10 cellular contexts compared by ENCODE assay signal in the genomic region with DNA sequence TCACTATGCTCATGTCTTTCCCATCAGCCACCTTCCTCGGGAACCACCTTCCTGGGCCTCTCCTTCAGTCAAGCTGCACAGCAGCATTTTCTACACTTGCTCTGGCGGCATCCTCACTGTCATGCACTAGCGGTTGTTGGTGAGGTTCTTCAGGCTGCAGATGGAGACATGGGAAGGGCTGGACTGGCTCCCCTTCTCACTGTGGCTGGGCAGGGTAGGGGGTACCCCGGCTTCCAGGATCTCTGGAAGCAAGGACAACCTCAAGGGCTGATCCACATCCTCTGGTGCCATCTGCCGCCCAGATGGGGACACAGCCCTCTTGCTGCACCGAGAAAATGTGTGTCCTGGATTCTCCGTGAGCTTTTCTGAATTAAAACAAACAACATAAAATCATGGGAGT. TPM values are rescaled to one million over a fixed set of nuclear protein-coding genes. Genes with fewer than 3 reads are reported as not detected.
DNase-seq lines count a peak whose midpoint lies in the region; ATAC-seq and TF ChIP-seq lines count a peak whose summit lies in the region.
"Had no signal": no experiment of that assay in that cellular context is flagged by ENCODE, and none has a peak within 500 bp of the region (broad histone marks: within the 10 kb centered on the region; RNA-seq: fewer than 3 reads in every experiment).

No MANE protein-coding gene starts in this region.

- no peak for TF ChIP-seq POLR2A in suprapubic skin (IDR thresholded peaks at IDR 0.05)

- peak; percentile 70 for DNase-seq in SK-N-SH
- DNase-seq in amniotic epithelial cell (ENCODE audit: low read depth) = peak; percentile 22
- DNase-seq in hepatic stellate cell (ENCODE audit: low spot score) = peak; percentile 57
- DNase-seq in superior temporal gyrus (ENCODE audit: extremely low spot score) = peak; percentile 41
- no peak for DNase-seq in suprapubic skin (ENCODE audit: low spot score in 2 of 2)
- no peak for DNase-seq in OCI-M2 (lab: John Stamatoyannopoulos, UW; ENCODE audit: unreplicated experiment)
- DNase-seq in Karpas-422 = no peak
- DNase-seq: activated CD8-positive, alpha-beta memory T cell treated with anti-CD3 and anti-CD28 coated beads, Interleukin-2, amount 50 U/mL, for 4 hours; CD8-positive, alpha-beta T cell had no signal

- WGBS in SK-N-SH (ENCODE audit: low lambda C conversion rate) = 65% methylated on average over 7 of the region's 7 CpGs
- 54% methylated on average over 7 of the region's 7 CpGs for WGBS in suprapubic skin

- H3K79me2 ChIP-seq in SK-N-SH (ENCODE audit: insufficient read depth) (no peaks in the 10 kb centered on the region), Karpas-422 (ENCODE audit: low read length) (no peaks in the 10 kb centered on the region)

- no peak for TF ChIP-seq EP300 in SK-N-SH (IDR thresholded peaks at IDR 0.05; ENCODE audit: borderline replicate concordance in 1 of 2, low read depth in 1 of 2, low read length in 1 of 2)
- no peak for TF ChIP-seq EP300 in suprapubic skin (IDR thresholded peaks at IDR 0.05)

- no peak overlapping the region for H2AFZ ChIP-seq in SK-N-SH (ENCODE audit: low read depth)
- H2AFZ ChIP-seq in Karpas-422 (ENCODE audit: low read length) = no peak overlapping the region

- POLR2A ChIA-PET in SK-N-SH (lab: Yijun Ruan, JAX) = no interaction called here

- H3K27ac ChIP-seq in SK-N-SH (ENCODE audit: low read depth in 2 of 2, low read length in 1 of 2) (no peak overlapping the region), suprapubic skin (no peak overlapping the region), Karpas-422 (ENCODE audit: low read length) (no peak overlapping the region)

- H3K9me3 ChIP-seq in SK-N-SH = no peaks in the 10 kb centered on the region
- no peaks in the 10 kb centered on the region for H3K9me3 ChIP-seq in suprapubic skin
- no peaks in the 10 kb centered on the region for H3K9me3 ChIP-seq in Karpas-422 (ENCODE audit: low read length)

- H3K36me3 ChIP-seq in SK-N-SH (replicated peaks in 1 of 2; ENCODE audit: control insufficient read depth in 1 of 2, insufficient read depth in 2 of 2, low read length in 1 of 2) (no peaks in the 10 kb centered on the region), suprapubic skin (no peaks in the 10 kb centered on the region), Karpas-422 (ENCODE audit: insufficient read depth, low read length) (no peaks in the 10 kb centered on the region)

- H4K20me1 ChIP-seq in SK-N-SH (ENCODE audit: insufficient read depth) (no peaks in the 10 kb centered on the region), Karpas-422 (ENCODE audit: insufficient read depth, low read depth, low read length) (no peaks in the 10 kb centered on the region)

- H3F3A ChIP-seq in SK-N-SH (replicated peaks; ENCODE audit: insufficient read depth) = no peaks in the 10 kb centered on the region

- no peak for ATAC-seq in SK-N-SH treated with all-trans-retinoic acid at 6 μM for 48 hours
- ATAC-seq: CD8-positive, alpha-beta T cell had no signal

- H3K4me2 ChIP-seq in SK-N-SH (no peak overlapping the region), Karpas-422 (ENCODE audit: low read depth, low read length, poor library complexity, severe bottlenecking) (no peak overlapping the region)

- CTCF ChIA-PET in SK-N-SH (lab: Yijun Ruan, JAX) = interaction anchor here (0.5 to 5.1 kb wide), 15 partner anchors 9 to 204 kb away, joined by 3 to 37 read pairs (median 5); no protein-coding TSS in a partner anchor

- H3K4me3 ChIP-seq in SK-N-SH (ENCODE audit: low read depth in 2 of 2, low read length in 1 of 2) (no peak overlapping the region), suprapubic skin (no peak overlapping the region), Karpas-422 (ENCODE audit: low read length) (no peak overlapping the region)

- H3K27me3 ChIP-seq in SK-N-SH (ENCODE audit: insufficient read depth) = no peaks in the 10 kb centered on the region
- H3K27me3 ChIP-seq in suprapubic skin = no peaks in the 10 kb centered on the region
- H3K27me3 ChIP-seq in Karpas-422 (ENCODE audit: low read length) = no peaks in the 10 kb centered on the region

- no peaks in the 10 kb centered on the region for H3K4me1 ChIP-seq in SK-N-SH (ENCODE audit: control insufficient read depth in 1 of 2, insufficient read depth in 2 of 2, low read depth in 1 of 2, low read length in 1 of 2)
- no peaks in the 10 kb centered on the region for H3K4me1 ChIP-seq in suprapubic skin
- H3K4me1 ChIP-seq in Karpas-422 (ENCODE audit: low read length) = no peaks in the 10 kb centered on the region

- H3K9ac ChIP-seq in SK-N-SH (no peak overlapping the region), Karpas-422 (ENCODE audit: low read length) (no peak overlapping the region)

- peak; percentile 66 for TF ChIP-seq RAD21 in SK-N-SH (IDR thresholded peaks at IDR 0.05; ENCODE audit: low read length)

- 0 out of 2 replicates have a peak, but pooled peaks have one; percentile 12 for TF ChIP-seq CTCF in SK-N-SH (IDR thresholded peaks at IDR 0.05)
- peak in 1 of 2 donors; percentile 30 for TF ChIP-seq CTCF in suprapubic skin (IDR thresholded peaks at IDR 0.05)

- H3K9me2 ChIP-seq in SK-N-SH (no peaks in the 10 kb centered on the region), Karpas-422 (replicated peaks; ENCODE audit: insufficient read depth, low read length) (no peaks in the 10 kb centered on the region)

TF ChIP-seq in SK-N-SH, 30 proteins besides CTCF, POLR2A, EP300 and RAD21 (continues in another document):
- TF ChIP-seq RXRA (IDR thresholded peaks at IDR 0.05; ENCODE audit: borderline replicate concordance, low read depth) = no peak
- TF ChIP-seq, protein P1, sequence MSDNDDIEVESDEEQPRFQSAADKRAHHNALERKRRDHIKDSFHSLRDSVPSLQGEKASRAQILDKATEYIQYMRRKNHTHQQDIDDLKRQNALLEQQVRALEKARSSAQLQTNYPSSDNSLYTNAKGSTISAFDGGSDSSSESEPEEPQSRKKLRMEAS (IDR thresholded peaks at IDR 0.05; ENCODE audit: low read depth) = no peak

TF ChIP-seq in SK-N-SH treated with all-trans-retinoic acid at 6 μM for 48 hours, 23 proteins besides CTCF, POLR2A, EP300 and RAD21 (continues in another document):
- TF ChIP-seq TCF4 (CRISPR knock-in tag; IDR thresholded peaks at IDR 0.05; ENCODE audit: borderline replicate concordance) (no peak), ZC3H10 (CRISPR knock-in tag; IDR thresholded peaks at IDR 0.05) (no peak), ESRRG (CRISPR knock-in tag; IDR thresholded peaks at IDR 0.05) (no peak), ZNF8 (CRISPR knock-in tag; IDR thresholded peaks at IDR 0.05) (no peak), ISL1 (CRISPR knock-in tag; IDR thresholded peaks at IDR 0.05) (no peak), RARB (CRISPR knock-in tag; IDR thresholded peaks at IDR 0.05) (no peak), SNAI2 (CRISPR knock-in tag; IDR thresholded peaks at IDR 0.05) (no peak), ZNF70 (CRISPR knock-in tag; IDR thresholded peaks at IDR 0.05) (no peak), ZFP30 (CRISPR knock-in tag; IDR thresholded peaks at IDR 0.05) (no peak), ZFP3 (CRISPR knock-in tag; IDR thresholded peaks at IDR 0.05) (no peak), GLIS3 (CRISPR knock-in tag; IDR thresholded peaks at IDR 0.05) (no peak), TOX (CRISPR knock-in tag; IDR thresholded peaks at IDR 0.05; ENCODE audit: borderline replicate concordance) (no peak), OSR1 (CRISPR knock-in tag; IDR thresholded peaks at IDR 0.05) (no peak)
- TF ChIP-seq, protein P2, sequence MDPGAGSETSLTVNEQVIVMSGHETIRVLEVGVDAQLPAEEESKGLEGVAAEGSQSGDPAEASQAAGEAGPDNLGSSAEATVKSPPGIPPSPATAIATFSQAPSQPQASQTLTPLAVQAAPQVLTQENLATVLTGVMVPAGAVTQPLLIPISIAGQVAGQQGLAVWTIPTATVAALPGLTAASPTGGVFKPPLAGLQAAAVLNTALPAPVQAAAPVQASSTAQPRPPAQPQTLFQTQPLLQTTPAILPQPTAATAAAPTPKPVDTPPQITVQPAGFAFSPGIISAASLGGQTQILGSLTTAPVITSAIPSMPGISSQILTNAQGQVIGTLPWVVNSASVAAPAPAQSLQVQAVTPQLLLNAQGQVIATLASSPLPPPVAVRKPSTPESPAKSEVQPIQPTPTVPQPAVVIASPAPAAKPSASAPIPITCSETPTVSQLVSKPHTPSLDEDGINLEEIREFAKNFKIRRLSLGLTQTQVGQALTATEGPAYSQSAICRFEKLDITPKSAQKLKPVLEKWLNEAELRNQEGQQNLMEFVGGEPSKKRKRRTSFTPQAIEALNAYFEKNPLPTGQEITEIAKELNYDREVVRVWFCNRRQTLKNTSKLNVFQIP (CRISPR knock-in tag; IDR thresholded peaks at IDR 0.05; ENCODE audit: borderline replicate concordance, low read depth) = no peak
- TF ChIP-seq, protein P3, sequence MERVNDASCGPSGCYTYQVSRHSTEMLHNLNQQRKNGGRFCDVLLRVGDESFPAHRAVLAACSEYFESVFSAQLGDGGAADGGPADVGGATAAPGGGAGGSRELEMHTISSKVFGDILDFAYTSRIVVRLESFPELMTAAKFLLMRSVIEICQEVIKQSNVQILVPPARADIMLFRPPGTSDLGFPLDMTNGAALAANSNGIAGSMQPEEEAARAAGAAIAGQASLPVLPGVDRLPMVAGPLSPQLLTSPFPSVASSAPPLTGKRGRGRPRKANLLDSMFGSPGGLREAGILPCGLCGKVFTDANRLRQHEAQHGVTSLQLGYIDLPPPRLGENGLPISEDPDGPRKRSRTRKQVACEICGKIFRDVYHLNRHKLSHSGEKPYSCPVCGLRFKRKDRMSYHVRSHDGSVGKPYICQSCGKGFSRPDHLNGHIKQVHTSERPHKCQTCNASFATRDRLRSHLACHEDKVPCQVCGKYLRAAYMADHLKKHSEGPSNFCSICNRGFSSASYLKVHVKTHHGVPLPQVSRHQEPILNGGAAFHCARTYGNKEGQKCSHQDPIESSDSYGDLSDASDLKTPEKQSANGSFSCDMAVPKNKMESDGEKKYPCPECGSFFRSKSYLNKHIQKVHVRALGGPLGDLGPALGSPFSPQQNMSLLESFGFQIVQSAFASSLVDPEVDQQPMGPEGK (CRISPR knock-in tag; IDR thresholded peaks at IDR 0.05; ENCODE audit: borderline replicate concordance) = no peak

RNA-seq across cellular contexts. Expression of a gene that starts 46.9 kb away (rescaled TPM):
- polyA plus RNA-seq in SK-N-SH (2012; rRNA removed) = 7.6 and 17.2 TPM in 2 replicates
- polyA plus RNA-seq in SK-N-SH (2012; cell fraction: cytosol; rRNA removed) = 8.3 and 10.4 TPM in 2 replicates
- 27.9 and 36.1 TPM in 2 replicates for polyA plus RNA-seq in SK-N-SH (2012; cell fraction: nucleus; rRNA removed)
- total RNA-seq in suprapubic skin = 10 to 100 TPM; 11.2 to 20.9 (median 20.1) TPM
- not detected in 2 replicates for total RNA-seq in Karpas-422 (2014; rRNA removed; shearing (Covaris generic); ENCODE audit: low replicate concordance)

RNA-seq across cellular contexts. Expression of a gene that starts 53.6 kb away (rescaled TPM):
- 1.0 and 1.5 TPM in 2 replicates for polyA plus RNA-seq in SK-N-SH (2012; rRNA removed)
- 0.26 and 0.85 TPM in 2 replicates for polyA plus RNA-seq in SK-N-SH (2012; cell fraction: cytosol; rRNA removed)
- 1.2 and 1.3 TPM in 2 replicates for polyA plus RNA-seq in SK-N-SH (2012; cell fraction: nucleus; rRNA removed)
- total RNA-seq in suprapubic skin = under 1 TPM in 3 of 4 donors, not detected in 1; 0.26 to 0.55 (median 0.26) TPM
- not detected in 2 replicates for total RNA-seq in Karpas-422 (2014; rRNA removed; shearing (Covaris generic); ENCODE audit: low replicate concordance)
- total RNA-seq: CD8-positive, alpha-beta T cell had no signal

Comparison
In these comparisons a context has a peak if more than half of its experiments do, and no peak if none do; other contexts are left out.
1. DNase-seq: peak in SK-N-SH (single experiment), amniotic epithelial cell (single experiment), hepatic stellate cell (single experiment) and superior temporal gyrus (single experiment); none in suprapubic skin (0 of 2), OCI-M2 (single experiment) and Karpas-422 (single experiment).
2. RNA of a gene that starts 46.9 kb away (total RNA-seq): 11.2 to 20.9 TPM in suprapubic skin; not detected in Karpas-422; every median in the first group is over 10 times any median in the second.